ENCODE assay signal across 12 cellular contexts in the genomic region with DNA sequence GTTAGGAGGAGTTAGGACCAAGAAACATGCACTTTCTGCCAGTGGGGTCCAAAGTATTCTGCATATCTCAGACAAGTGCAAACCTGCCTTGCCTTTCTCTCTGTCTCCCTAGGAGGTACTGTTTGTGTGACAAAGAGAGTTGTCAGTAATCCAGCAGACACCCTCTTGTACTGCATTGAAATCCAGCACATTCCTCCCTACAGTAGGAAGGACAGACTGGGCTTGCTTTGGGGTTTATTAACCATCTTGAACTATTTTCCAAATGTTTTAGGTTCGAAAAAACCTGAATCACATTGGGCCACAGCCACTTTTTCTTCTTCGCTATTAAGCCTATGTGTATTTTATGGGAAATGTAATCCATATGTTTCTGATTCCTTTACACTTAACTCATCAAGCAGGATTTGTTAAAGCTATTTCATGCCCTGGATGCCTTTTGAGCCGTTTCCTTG.
DNase-seq lines count a peak whose midpoint lies in the region; ATAC-seq and FAIRE-seq lines count a peak whose summit lies in the region.
"Had no signal": no experiment of that assay in that cellular context is flagged by ENCODE, and none has a peak within 500 bp of the region (broad histone marks: within the 10 kb centered on the region; RNA-seq: fewer than 3 reads in every experiment).

No MANE protein-coding gene starts in this region.

- no peak overlapping the region for H2BK120ac ChIP-seq in neuronal stem cell (ENCODE audit: low read depth, low read length)

- peak; percentile 41 for ATAC-seq in esophagus mucosa
- no peak for ATAC-seq in GM18907 (IDR thresholded peaks at IDR 0.05; ENCODE audit: unreplicated experiment)

- H3K14ac ChIP-seq in neuronal stem cell (ENCODE audit: low read length) = no peak overlapping the region

- H3K4me1 ChIP-seq in neuronal stem cell (ENCODE audit: control insufficient read depth in 2 of 2, insufficient read depth in 1 of 2, low read depth in 1 of 2, low read length in 2 of 2) = peaks cover 7 to 19% of the 10 kb centered on the region in 2 donors

- H3K9ac ChIP-seq in neuronal stem cell (ENCODE audit: low read depth, low read length, poor library complexity) = no peak overlapping the region

- no peak overlapping the region for H3K23ac ChIP-seq in neuronal stem cell (ENCODE audit: low read depth, low read length, poor library complexity)

- H3K36me3 ChIP-seq in neuronal stem cell (replicated peaks in 1 of 2; ENCODE audit: control insufficient read depth in 2 of 2, insufficient read depth in 2 of 2, low read length in 2 of 2) = no peaks in the 10 kb centered on the region

- no peak overlapping the region for H2BK15ac ChIP-seq in neuronal stem cell (ENCODE audit: low read length)

- H3K79me1 ChIP-seq in neuronal stem cell (ENCODE audit: low read depth, low read length) = no peaks in the 10 kb centered on the region

- no peak overlapping the region for H2BK12ac ChIP-seq in neuronal stem cell (ENCODE audit: low read length)

- H3K27me3 ChIP-seq in neuronal stem cell (ENCODE audit: control insufficient read depth in 3 of 3, insufficient read depth in 3 of 3, low read depth in 1 of 3, low read length in 3 of 3) = no peaks in the 10 kb centered on the region

- H4K8ac ChIP-seq in neuronal stem cell (ENCODE audit: low read depth, low read length) = no peak overlapping the region

- peaks cover 0 to 6% of the 10 kb centered on the region in 2 donors for H3K9me3 ChIP-seq in neuronal stem cell (replicated peaks in 1 of 2; ENCODE audit: control insufficient read depth in 2 of 2, insufficient read depth in 1 of 2, low read depth in 1 of 2, low read length in 2 of 2)

- H3K4ac ChIP-seq in neuronal stem cell (ENCODE audit: low read length) = no peak overlapping the region

- no peak overlapping the region for H3K18ac ChIP-seq in neuronal stem cell (ENCODE audit: low read length)

- no peak for FAIRE-seq in RCC 7860 (lab: Jason Lieb, UNC)

- H3K27ac ChIP-seq in neuronal stem cell (replicated peaks; ENCODE audit: low read length) = no peak overlapping the region
- H3K27ac ChIP-seq: skin epidermis had no signal

- WGBS in neuronal stem cell (ENCODE audit: extremely low coverage in 2 of 2, insufficient read length in 2 of 2, insufficient replicate concordance in 1 of 2), 2 donors = no CpG with 5 or more reads among the region's 3 CpGs

- DNase-seq in G401 (ENCODE audit: low spot score) (peak; percentile 52), RCC 7860 (ENCODE audit: low spot score) (peak; percentile 46), neuronal stem cell (ENCODE audit: low spot score) (peak; percentile 17), cerebellar cortex (ENCODE audit: low spot score) (no peak), NCI-H1930 (lab: John Stamatoyannopoulos, UW) (no peak), DMS79 treated with DMSO at 0.1 percent for 48 hours (lab: John Stamatoyannopoulos, UW) (no peak)
- DNase-seq: activated CD4-positive, alpha-beta T cell treated with anti-CD3 and anti-CD28 coated beads for 48 hours; NCI-H1048; NCI-H748 treated with DMSO at 0.1 percent for 48 hours had no signal

- H2AFZ ChIP-seq in neuronal stem cell (ENCODE audit: low read length) = peak overlapping the region; percentile 24

- H2AK5ac ChIP-seq in neuronal stem cell (ENCODE audit: low read depth, low read length) = no peak overlapping the region

- H3K4me3 ChIP-seq in neuronal stem cell (ENCODE audit: low read length in 2 of 2) = no peak overlapping the region
- H3K4me3 ChIP-seq: skin epidermis had no signal

- no peak overlapping the region for H3K4me2 ChIP-seq in neuronal stem cell (ENCODE audit: insufficient read depth, low read length, poor library complexity, severe bottlenecking)

- H4K91ac ChIP-seq in neuronal stem cell (ENCODE audit: low read depth, low read length, poor library complexity) = no peak overlapping the region

- in situ Hi-C loops in G401 (cut with HindIII; ENCODE audit: low sequenced_read_pairs) = no loop called here

- H2BK5ac ChIP-seq in neuronal stem cell (ENCODE audit: low read length) = no peak overlapping the region

Comparison
In these comparisons a context has a peak if more than half of its experiments do, and no peak if none do; other contexts are left out.
1. DNase-seq: peak in G401 (single experiment), RCC 7860 (single experiment) and neuronal stem cell (single experiment); none in cerebellar cortex (single experiment), NCI-H1930 (0 of 2) and DMS79 treated with DMSO at 0.1 percent for 48 hours (single experiment).